Comparison of ENCODE assay signal across 1 cellular context in the genomic region with DNA sequence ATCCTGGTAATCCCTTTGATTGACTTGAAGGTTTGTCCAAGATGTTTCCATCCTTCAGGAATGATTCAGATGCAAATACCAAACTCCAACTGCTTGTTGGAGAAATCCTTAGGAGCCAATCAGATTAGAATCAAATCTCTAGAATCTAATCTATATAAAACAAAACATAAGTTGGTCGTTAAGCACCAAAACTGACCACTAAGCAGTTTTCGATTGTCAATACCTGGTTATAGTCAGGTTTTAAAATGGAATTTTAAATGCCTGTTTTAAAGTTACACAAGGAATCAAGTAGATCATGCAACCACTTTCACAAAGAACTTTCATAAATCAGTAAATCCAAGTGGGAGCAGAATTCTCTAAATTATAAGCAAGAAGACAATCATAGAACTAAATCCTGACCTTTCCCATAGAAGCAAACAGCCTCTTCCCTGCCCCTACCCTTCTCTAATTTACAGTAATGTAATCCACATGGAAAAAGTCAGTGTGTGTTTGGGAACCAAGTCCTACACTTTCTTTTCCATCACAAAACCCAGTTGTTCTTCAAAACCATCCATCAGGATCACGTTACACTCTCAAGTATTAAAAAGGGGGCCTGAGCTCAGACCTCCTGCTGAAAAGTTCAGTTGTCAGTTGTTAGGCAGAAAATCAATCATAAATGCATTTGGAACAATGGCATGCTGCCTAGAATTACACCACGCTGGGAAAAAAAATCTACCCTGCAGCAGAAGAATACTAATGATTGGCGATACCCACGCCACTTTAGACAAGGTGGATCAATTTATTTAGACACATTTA.
TF ChIP-seq lines count a peak whose summit lies in the region.

No MANE protein-coding gene starts in this region.

TF ChIP-seq in HEK293, 187 proteins besides CTCF, POLR2A, EP300 and RAD21 (continued from another document):
- TF ChIP-seq, protein P1, sequence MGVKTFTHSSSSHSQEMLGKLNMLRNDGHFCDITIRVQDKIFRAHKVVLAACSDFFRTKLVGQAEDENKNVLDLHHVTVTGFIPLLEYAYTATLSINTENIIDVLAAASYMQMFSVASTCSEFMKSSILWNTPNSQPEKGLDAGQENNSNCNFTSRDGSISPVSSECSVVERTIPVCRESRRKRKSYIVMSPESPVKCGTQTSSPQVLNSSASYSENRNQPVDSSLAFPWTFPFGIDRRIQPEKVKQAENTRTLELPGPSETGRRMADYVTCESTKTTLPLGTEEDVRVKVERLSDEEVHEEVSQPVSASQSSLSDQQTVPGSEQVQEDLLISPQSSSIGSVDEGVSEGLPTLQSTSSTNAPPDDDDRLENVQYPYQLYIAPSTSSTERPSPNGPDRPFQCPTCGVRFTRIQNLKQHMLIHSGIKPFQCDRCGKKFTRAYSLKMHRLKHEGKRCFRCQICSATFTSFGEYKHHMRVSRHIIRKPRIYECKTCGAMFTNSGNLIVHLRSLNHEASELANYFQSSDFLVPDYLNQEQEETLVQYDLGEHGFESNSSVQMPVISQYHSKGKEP (tag by site-specific recombination; IDR thresholded peaks at IDR 0.05), result peak; percentile 78; the same call in 1 of the 2 replicates
- TF ChIP-seq ZNF600 (tag by site-specific recombination; IDR thresholded peaks at IDR 0.05) (peak; percentile 84), ZNF292 (tag by site-specific recombination; IDR thresholded peaks at IDR 0.05; ENCODE audit: borderline replicate concordance, low read depth) (no peak), MEIS1 (CRISPR knock-in tag; IDR thresholded peaks at IDR 0.05; ENCODE audit: borderline replicate concordance) (0 out of 2 replicates have a peak, but pooled peaks have one; percentile 26), ZNF37A (tag by site-specific recombination; IDR thresholded peaks at IDR 0.05) (no peak), KLF10 (tag by site-specific recombination; IDR thresholded peaks at IDR 0.05) (0 out of 2 replicates have a peak, but pooled peaks have one; percentile 58), ZNF843 (tag by site-specific recombination; IDR thresholded peaks at IDR 0.05) (peak; percentile 88)
- TF ChIP-seq, protein P2, sequence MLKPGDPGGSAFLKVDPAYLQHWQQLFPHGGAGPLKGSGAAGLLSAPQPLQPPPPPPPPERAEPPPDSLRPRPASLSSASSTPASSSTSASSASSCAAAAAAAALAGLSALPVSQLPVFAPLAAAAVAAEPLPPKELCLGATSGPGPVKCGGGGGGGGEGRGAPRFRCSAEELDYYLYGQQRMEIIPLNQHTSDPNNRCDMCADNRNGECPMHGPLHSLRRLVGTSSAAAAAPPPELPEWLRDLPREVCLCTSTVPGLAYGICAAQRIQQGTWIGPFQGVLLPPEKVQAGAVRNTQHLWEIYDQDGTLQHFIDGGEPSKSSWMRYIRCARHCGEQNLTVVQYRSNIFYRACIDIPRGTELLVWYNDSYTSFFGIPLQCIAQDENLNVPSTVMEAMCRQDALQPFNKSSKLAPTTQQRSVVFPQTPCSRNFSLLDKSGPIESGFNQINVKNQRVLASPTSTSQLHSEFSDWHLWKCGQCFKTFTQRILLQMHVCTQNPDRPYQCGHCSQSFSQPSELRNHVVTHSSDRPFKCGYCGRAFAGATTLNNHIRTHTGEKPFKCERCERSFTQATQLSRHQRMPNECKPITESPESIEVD (tag by site-specific recombination; IDR thresholded peaks at IDR 0.05), result peak; percentile 91
- TF ChIP-seq, protein P3, sequence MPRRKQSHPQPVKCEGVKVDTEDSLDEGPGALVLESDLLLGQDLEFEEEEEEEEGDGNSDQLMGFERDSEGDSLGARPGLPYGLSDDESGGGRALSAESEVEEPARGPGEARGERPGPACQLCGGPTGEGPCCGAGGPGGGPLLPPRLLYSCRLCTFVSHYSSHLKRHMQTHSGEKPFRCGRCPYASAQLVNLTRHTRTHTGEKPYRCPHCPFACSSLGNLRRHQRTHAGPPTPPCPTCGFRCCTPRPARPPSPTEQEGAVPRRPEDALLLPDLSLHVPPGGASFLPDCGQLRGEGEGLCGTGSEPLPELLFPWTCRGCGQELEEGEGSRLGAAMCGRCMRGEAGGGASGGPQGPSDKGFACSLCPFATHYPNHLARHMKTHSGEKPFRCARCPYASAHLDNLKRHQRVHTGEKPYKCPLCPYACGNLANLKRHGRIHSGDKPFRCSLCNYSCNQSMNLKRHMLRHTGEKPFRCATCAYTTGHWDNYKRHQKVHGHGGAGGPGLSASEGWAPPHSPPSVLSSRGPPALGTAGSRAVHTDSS (tag by site-specific recombination; IDR thresholded peaks at IDR 0.05), result no peak
